17 cellular contexts compared by ENCODE assay signal in the genomic region with DNA sequence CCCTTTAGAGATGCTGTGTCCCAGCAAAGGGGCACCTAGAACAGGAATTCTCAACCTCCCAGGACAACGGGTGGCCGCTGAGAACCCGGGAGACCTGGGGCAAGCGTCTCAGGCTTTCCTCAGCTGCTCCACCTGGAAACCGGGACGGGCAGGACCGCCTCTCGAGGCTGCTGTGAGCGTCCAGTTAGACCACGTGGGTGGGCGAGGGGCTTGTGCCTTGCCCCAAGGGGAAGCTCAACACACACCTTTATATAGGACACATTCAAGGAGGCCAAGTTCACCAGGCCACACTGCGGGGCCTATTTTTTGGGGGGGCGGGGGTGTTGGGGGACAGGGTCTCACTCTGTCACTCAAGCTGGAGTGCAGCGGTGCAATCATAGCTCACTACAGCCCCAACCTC.
"Had no signal": no experiment of that assay in that cellular context is flagged by ENCODE, and none has a peak within 500 bp of the region (broad histone marks: within the 10 kb centered on the region; RNA-seq: fewer than 3 reads in every experiment).

No MANE protein-coding gene starts in this region.

- H3K4me1 ChIP-seq: stomach, testis had no signal

- H3K36me3 ChIP-seq: right lobe of liver, stomach had no signal

- H3K9me3 ChIP-seq: right lobe of liver, testis had no signal

- H3K27ac ChIP-seq: epithelial cell of prostate, testis had no signal

- H3K4me1 Mint-ChIP-seq: activated CD4-positive, alpha-beta T cell treated with anti-CD3 and anti-CD28 coated beads, Interleukin-2, amount 10 ng/mL, durations not matched to agents 24 days and 14 days had no signal

- ATAC-seq: effector memory CD8-positive, alpha-beta T cell; left cardiac atrium had no signal

- H3K27me3 ChIP-seq: right lobe of liver, stomach, testis had no signal

- H3K36me3 Mint-ChIP-seq: naive B cell had no signal

- H3K4me3 Mint-ChIP-seq: activated CD4-positive, alpha-beta T cell treated with anti-CD3 and anti-CD28 coated beads, Interleukin-2, amount 10 ng/mL, durations not matched to agents 24 days and 14 days; activated T-helper 1 cell treated with anti-CD3 and anti-CD28 coated beads, Interleukin-12 subunit alpha, Interleukin-12 subunit beta, Interleukin-2, Interleukin-4 antibody, amounts not matched to agents 30 ng/mL and 10 ng/mL and 1 ng/mL, durations not matched to agents 14 hours and 24 hours and 36 hours; effector memory CD8-positive, alpha-beta T cell had no signal

- DNase-seq: activated CD4-positive, alpha-beta T cell treated with anti-CD3 and anti-CD28 coated beads, Interleukin-2, amount 10 ng/mL, durations not matched to agents 24 days and 14 days; activated CD4-positive, CD25-positive, alpha-beta regulatory T cell; activated CD8-positive, alpha-beta memory T cell treated with anti-CD3 and anti-CD28 coated beads for 24 hours; anterior cingulate cortex; dermis blood vessel endothelial cell; effector memory CD8-positive, alpha-beta T cell; foreskin melanocyte; left cardiac atrium; naive B cell; stimulated activated CD4-positive, alpha-beta T cell treated with anti-CD3 and anti-CD28 coated beads, Interleukin-1b, Interleukin-23, amount 100 ng/mL, for 48 hours; stomach; T-helper 2 cell; testis had no signal

- H3K9me3 Mint-ChIP-seq: activated CD4-positive, alpha-beta T cell treated with anti-CD3 and anti-CD28 coated beads, Interleukin-2, amount 10 ng/mL, durations not matched to agents 24 days and 14 days; activated T-helper 1 cell treated with anti-CD3 and anti-CD28 coated beads, Interleukin-12 subunit alpha, Interleukin-12 subunit beta, Interleukin-2, Interleukin-4 antibody, amounts not matched to agents 30 ng/mL and 10 ng/mL and 1 ng/mL, durations not matched to agents 14 hours and 24 hours and 36 hours; effector memory CD8-positive, alpha-beta T cell had no signal

- H3K27ac Mint-ChIP-seq: activated CD4-positive, alpha-beta T cell treated with anti-CD3 and anti-CD28 coated beads, Interleukin-2, amount 10 ng/mL, durations not matched to agents 24 days and 14 days; activated T-helper 1 cell treated with anti-CD3 and anti-CD28 coated beads, Interleukin-12 subunit alpha, Interleukin-12 subunit beta, Interleukin-2, Interleukin-4 antibody, amounts not matched to agents 30 ng/mL and 10 ng/mL and 1 ng/mL, durations not matched to agents 14 hours and 24 hours and 36 hours; naive B cell; progenitor cell of endocrine pancreas had no signal

- H3K4me3 ChIP-seq: right lobe of liver, stomach, testis had no signal
